Comparison of ENCODE assay signal across 1 cellular context in the genomic region with DNA sequence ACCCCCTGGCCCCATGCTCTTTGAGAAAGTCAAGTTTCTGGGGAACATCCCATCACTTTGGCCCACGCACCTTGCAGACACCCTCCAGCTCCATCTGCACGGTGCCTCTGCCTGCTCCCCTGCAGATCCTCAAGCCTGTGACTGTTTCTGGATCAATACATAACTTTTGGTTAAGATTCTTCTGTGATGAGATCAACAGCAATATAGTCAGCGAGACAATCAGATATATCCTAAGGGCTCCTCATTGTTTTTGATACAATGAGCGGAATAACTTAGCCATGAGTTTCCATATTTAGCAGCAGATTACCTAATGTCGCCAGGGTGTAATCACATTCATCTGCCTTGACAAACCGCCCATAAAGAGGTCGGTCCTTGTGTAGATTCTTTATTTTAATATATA.
TF ChIP-seq lines count a peak whose summit lies in the region.

No MANE protein-coding gene starts in this region.

TF ChIP-seq in endothelial cell of umbilical vein, 7 proteins besides CTCF, POLR2A, EP300 and RAD21:
- TF ChIP-seq POLR2AphosphoS5 (IDR thresholded peaks at IDR 0.05; ENCODE audit: insufficient read depth, low read depth, low read length) (no peak), JUN (IDR thresholded peaks at IDR 0.05; ENCODE audit: borderline replicate concordance, insufficient read depth, insufficient read length, low read depth) (peak; percentile 83)
